ENCODE assay signal across 8 cellular contexts in genomic region chrX:87299563-87300160, GRCh38.
DNase-seq lines count a peak whose midpoint lies in the region; ATAC-seq and TF ChIP-seq lines count a peak whose summit lies in the region.

No MANE protein-coding gene starts in this region.

- H3K27ac ChIP-seq in 22Rv1: no peak overlapping the region

- DNase-seq in GM10248 (ENCODE audit: extremely low spot score) (peak; percentile 1), NCI-H748 treated with DMSO at 0.1 percent for 48 hours (lab: John Stamatoyannopoulos, UW) (peak; percentile 9), fibroblast of the aortic adventitia (ENCODE audit: low read depth) (peak; percentile 38), left colon (no peak), NCI-H226 (no peak), T-helper 17 cell (no peak)
- DNase-seq in activated CD4-positive, alpha-beta T cell treated with anti-CD3 and anti-CD28 coated beads for 48 hours: no peak

- H3K4me1 Mint-ChIP-seq in T-helper 17 cell: no peaks in the 10 kb centered on the region

- ATAC-seq in left colon (no peak), T-helper 17 cell (no peak)

- H3K36me3 Mint-ChIP-seq in T-helper 17 cell (ENCODE audit: low read depth): no peaks in the 10 kb centered on the region

- POLR2A ChIA-PET in GM10248 (lab: Yijun Ruan, JAX): no interaction called here

- peak; percentile 56 for TF ChIP-seq CTCF in 22Rv1 (IDR thresholded peaks at IDR 0.05)
- peak; percentile 44 for TF ChIP-seq CTCF in GM10248 (IDR thresholded peaks at IDR 0.05; ENCODE audit: control extremely low read depth, extremely low read depth, low read depth, missing control alignments)
- peak; percentile 56 for TF ChIP-seq CTCF in fibroblast of the aortic adventitia (IDR thresholded peaks at IDR 0.05; ENCODE audit: insufficient read depth, low read length)

- no peaks in the 10 kb centered on the region for H3K9me3 ChIP-seq in T-helper 17 cell (ENCODE audit: control insufficient read depth, low read length, poor library complexity, severe bottlenecking)

- no peak overlapping the region for H3K4me3 ChIP-seq in fibroblast of the aortic adventitia (ENCODE audit: low read depth, low read length)

- H3K27me3 Mint-ChIP-seq in T-helper 17 cell: no peaks in the 10 kb centered on the region

- intact Hi-C loops in left colon (cut with DNase I, micrococcal nuclease): no loop called here

- H3K4me3 Mint-ChIP-seq in T-helper 17 cell: no peak overlapping the region

- H3K27ac Mint-ChIP-seq in T-helper 17 cell: no peak overlapping the region

- CTCF ChIA-PET in GM10248 (lab: Yijun Ruan, JAX): no interaction called here

Comparison
In these comparisons a context has a peak if more than half of its experiments do, and no peak if none do; other contexts are left out.
1. DNase-seq: peak in GM10248 (single experiment), NCI-H748 treated with DMSO at 0.1 percent for 48 hours (single experiment) and fibroblast of the aortic adventitia (single experiment); none in left colon (0 of 2), NCI-H226 (single experiment), activated CD4-positive, alpha-beta T cell treated with anti-CD3 and anti-CD28 coated beads for 48 hours (single experiment) and T-helper 17 cell (0 of 3).
2. Peak in every context shown above with its lines, with median percentiles within 50 percentile points of each other: CTCF ChIP-seq.